Comparison of ENCODE assay signal across 2 cellular contexts in the genomic region with DNA sequence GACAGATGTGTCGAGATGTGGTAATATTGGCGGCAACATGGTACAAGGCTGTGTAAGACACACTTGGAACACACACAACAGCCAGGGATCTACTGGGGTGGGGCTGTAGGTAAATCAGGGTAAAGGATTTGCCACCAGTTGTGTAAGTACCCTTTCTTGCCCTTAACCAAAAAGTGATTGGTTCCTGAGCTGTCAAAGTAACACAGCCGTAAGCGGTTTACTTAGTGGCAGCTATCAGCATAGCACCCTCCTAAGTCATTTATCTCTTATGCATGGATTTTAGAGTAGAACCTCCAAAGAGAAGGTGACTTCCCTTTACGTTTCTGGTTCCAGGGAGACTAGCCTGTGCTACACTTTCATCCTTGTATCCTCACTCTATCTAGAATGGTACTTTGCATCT.
TF ChIP-seq lines count a peak whose summit lies in the region.

No MANE protein-coding gene starts in this region.

TF ChIP-seq in HCT116, 20 proteins besides CTCF, POLR2A, EP300 and RAD21 (continued from another document):
- TF ChIP-seq, protein P1, sequence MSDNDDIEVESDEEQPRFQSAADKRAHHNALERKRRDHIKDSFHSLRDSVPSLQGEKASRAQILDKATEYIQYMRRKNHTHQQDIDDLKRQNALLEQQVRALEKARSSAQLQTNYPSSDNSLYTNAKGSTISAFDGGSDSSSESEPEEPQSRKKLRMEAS (IDR thresholded peaks at IDR 0.05): no peak
- no peak for TF ChIP-seq JUND (IDR thresholded peaks at IDR 0.05)

TF ChIP-seq in GM12878, 131 proteins besides CTCF, POLR2A, EP300 and RAD21 (continued from another document):
- TF ChIP-seq, protein P2, sequence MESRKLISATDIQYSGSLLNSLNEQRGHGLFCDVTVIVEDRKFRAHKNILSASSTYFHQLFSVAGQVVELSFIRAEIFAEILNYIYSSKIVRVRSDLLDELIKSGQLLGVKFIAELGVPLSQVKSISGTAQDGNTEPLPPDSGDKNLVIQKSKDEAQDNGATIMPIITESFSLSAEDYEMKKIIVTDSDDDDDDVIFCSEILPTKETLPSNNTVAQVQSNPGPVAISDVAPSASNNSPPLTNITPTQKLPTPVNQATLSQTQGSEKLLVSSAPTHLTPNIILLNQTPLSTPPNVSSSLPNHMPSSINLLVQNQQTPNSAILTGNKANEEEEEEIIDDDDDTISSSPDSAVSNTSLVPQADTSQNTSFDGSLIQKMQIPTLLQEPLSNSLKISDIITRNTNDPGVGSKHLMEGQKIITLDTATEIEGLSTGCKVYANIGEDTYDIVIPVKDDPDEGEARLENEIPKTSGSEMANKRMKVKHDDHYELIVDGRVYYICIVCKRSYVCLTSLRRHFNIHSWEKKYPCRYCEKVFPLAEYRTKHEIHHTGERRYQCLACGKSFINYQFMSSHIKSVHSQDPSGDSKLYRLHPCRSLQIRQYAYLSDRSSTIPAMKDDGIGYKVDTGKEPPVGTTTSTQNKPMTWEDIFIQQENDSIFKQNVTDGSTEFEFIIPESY (IDR thresholded peaks at IDR 0.05): peak; percentile 69; the same call in 1 of the 2 replicates
